Comparison of ENCODE assay signal across 9 cellular contexts in genomic region chr19:3243851-3244700, GRCh38. TPM values are rescaled to one million over a fixed set of nuclear protein-coding genes. Genes with fewer than 3 reads are reported as not detected.
DNase-seq lines count a peak whose midpoint lies in the region; ATAC-seq and TF ChIP-seq lines count a peak whose summit lies in the region.
"Had no signal": no experiment of that assay in that cellular context is flagged by ENCODE, and none has a peak within 500 bp of the region (broad histone marks: within the 10 kb centered on the region; RNA-seq: fewer than 3 reads in every experiment).

No MANE protein-coding gene starts in this region.

- H3K9me3 ChIP-seq in transverse colon: no peaks in the 10 kb centered on the region

- intact Hi-C loops in transverse colon (cut with DNase I; ENCODE audit: low total_unique reads): no loop called here

- no peak overlapping the region for H3K27ac ChIP-seq in transverse colon
- H3K27ac ChIP-seq: foreskin keratinocyte had no signal

- 27 to 44% methylated on average over 12 to 20 of the region's 20 CpGs for WGBS in transverse colon (ENCODE audit: low coverage in 1 of 2), 2 donors

- ATAC-seq in GM21526 (IDR thresholded peaks at IDR 0.05; ENCODE audit: low FRiP score, unreplicated experiment): no peak
- ATAC-seq in GM19023 (IDR thresholded peaks at IDR 0.05; ENCODE audit: unreplicated experiment): no peak
- ATAC-seq in HG03354 (IDR thresholded peaks at IDR 0.05; ENCODE audit: poor library complexity, severe bottlenecking, unreplicated experiment): no peak
- ATAC-seq: foreskin keratinocyte had no signal

- TF ChIP-seq POLR2A in transverse colon (IDR thresholded peaks at IDR 0.05): no peak

- DNase-seq in G401 (ENCODE audit: low spot score) (peak; percentile 84), NOMO-1 treated with dmso at 0.1 percent for 144 hours (lab: John Stamatoyannopoulos, UW; ENCODE audit: unreplicated experiment) (peak; percentile 65), kidney epithelial cell (ENCODE audit: low read depth) (peak; percentile 5), transverse colon (peak; percentile 27)
- DNase-seq in activated naive CD4-positive, alpha-beta T cell (lab: John Stamatoyannopoulos, UW): peak in 3 of 4 experiments; percentile 11 to 36 (median 15)

- in situ Hi-C loops in G401 (cut with HindIII; ENCODE audit: low sequenced_read_pairs): no loop called here
- in situ Hi-C loops in transverse colon (cut with MboI; ENCODE audit: low pct_ligation_motif_present in 1 of 4, low pct_unique_long_range_greater_than_20kb in 1 of 4, low sequenced_read_pairs in 3 of 4): no loop called here

- TF ChIP-seq CTCF in kidney epithelial cell (IDR thresholded peaks at IDR 0.05; ENCODE audit: insufficient read depth, low read length, poor library complexity, severe bottlenecking) (no peak), transverse colon (IDR thresholded peaks at IDR 0.05) (no peak)

- H3K27me3 ChIP-seq in kidney epithelial cell (ENCODE audit: control insufficient read depth, insufficient read depth, low read length): no peaks in the 10 kb centered on the region
- peaks cover 10% of the 10 kb centered on the region for H3K27me3 ChIP-seq in transverse colon
- H3K27me3 ChIP-seq: foreskin keratinocyte had no signal

- TF ChIP-seq EP300 in transverse colon (IDR thresholded peaks at IDR 0.05; ENCODE audit: low read depth): no peak

- no peaks in the 10 kb centered on the region for H3K4me1 ChIP-seq in transverse colon
- H3K4me1 ChIP-seq: foreskin keratinocyte had no signal

- H3K36me3 ChIP-seq in kidney epithelial cell (ENCODE audit: control insufficient read depth, insufficient read depth, low read length): no peaks in the 10 kb centered on the region
- no peaks in the 10 kb centered on the region for H3K36me3 ChIP-seq in transverse colon

- H3K4me3 ChIP-seq in kidney epithelial cell (ENCODE audit: low read depth, low read length) (no peak overlapping the region), transverse colon (no peak overlapping the region)

RNA-seq across cellular contexts. Expression of gene CELF5, which starts 19.6 kb away (rescaled TPM):
- total RNA-seq in G401 (2014; rRNA removed; shearing (Covaris generic)): 1.5 and 1.7 TPM in 2 replicates
- 0.14 and 0.17 TPM in 2 replicates for total RNA-seq in kidney epithelial cell
- total RNA-seq in transverse colon: under 1 TPM in 2 of 4 donors, not detected in 2; 0.27 to 0.48 TPM

RNA-seq across cellular contexts. Expression of gene NCLN, which starts 58.3 kb away (rescaled TPM):
- total RNA-seq in G401 (2014; rRNA removed; shearing (Covaris generic)): 77.5 and 82.5 TPM in 2 replicates
- total RNA-seq in kidney epithelial cell: 57.0 and 91.7 TPM in 2 replicates
- total RNA-seq in transverse colon: 100 to 1,000 TPM in 2 of 4 donors, 10 to 100 TPM in 2; 65.4 to 142 (median 102) TPM

Comparison
In these comparisons a context has a peak if more than half of its experiments do, and no peak if none do; other contexts are left out.
1. DNase-seq: peak in every context shown above with its lines; median percentile 84 in G401; 65 in NOMO-1 treated with dmso at 0.1 percent for 144 hours; 27 in transverse colon; 15 in activated naive CD4-positive, alpha-beta T cell; 5 in kidney epithelial cell.